In genomic region chr5:81971694-81972495, GRCh38 we compare ENCODE assay signal across 8 cellular contexts. TPM values are rescaled to one million over a fixed set of nuclear protein-coding genes. Genes with fewer than 3 reads are reported as not detected.
DNase-seq lines count a peak whose midpoint lies in the region; ATAC-seq and TF ChIP-seq lines count a peak whose summit lies in the region.

TSS of gene ATG10 (plus strand) at chr5:81972023. CDS start at chr5:81987571, 15,548 bp downstream.

- H3K9me3 Mint-ChIP-seq in CD14-positive monocyte = no peaks in the 10 kb centered on the region

- H3K4me1 Mint-ChIP-seq in CD14-positive monocyte = peaks cover 26% of the 10 kb centered on the region

- intact Hi-C loops in CD14-positive monocyte (cut with micrococcal nuclease) (loop anchor here (2.0 to 10.0 kb wide), 4 partner anchors 117 to 467 kb away; partner anchors contain the start of gene SSBP2 (in 2 of the 2)), lower leg skin (cut with DNase I; ENCODE audit: low total_unique reads) (loop anchor here (10.0 kb wide), 1 partner anchor 117 kb away; no protein-coding TSS in a partner anchor)

- 0% methylated on average over 11 to 37 of the region's 79 CpGs for WGBS in lower leg skin, 2 donors

- peak within 1 kb of the TSS; percentile 72 for H3K4me3 ChIP-seq in lower leg skin (ENCODE audit: low read depth, poor library complexity, severe bottlenecking)

- peak within 1 kb of the TSS; percentile 87 to 94 for H3K4me3 Mint-ChIP-seq in CD14-positive monocyte

- TF ChIP-seq POLR2A in lower leg skin (IDR thresholded peaks at IDR 0.05) = peak in 1 of 2 donors; percentile 90

- ATAC-seq in GM19397 (IDR thresholded peaks at IDR 0.05; ENCODE audit: unreplicated experiment) (peak; percentile 99), HG03565 (IDR thresholded peaks at IDR 0.05; ENCODE audit: unreplicated experiment) (peak; percentile 95)

- peaks cover 0 to 3% (median 2%) of the 10 kb centered on the region in 3 donors for H3K27me3 Mint-ChIP-seq in CD14-positive monocyte (ENCODE audit: low read depth in 3 of 3)

- peak; percentile 83 for DNase-seq in CD14-positive monocyte (ENCODE audit: low spot score)
- DNase-seq in NCI-H748 treated with DMSO at 0.1 percent for 48 hours (lab: John Stamatoyannopoulos, UW) = peak; percentile 75
- peak; percentile 88 to 90 for DNase-seq in activated CD4-positive, alpha-beta T cell treated with anti-CD3 and anti-CD28 coated beads, Interleukin-2, amount 50 U/mL, for 48 hours
- peak; percentile 81 to 95 for DNase-seq in dermis microvascular lymphatic vessel endothelial cell (ENCODE audit: low read depth in 2 of 2)
- DNase-seq in lower leg skin (ENCODE audit: low spot score in 2 of 2) = peak; percentile 81 to 97
- peak; percentile 89 for DNase-seq in stimulated activated CD4-positive, alpha-beta T cell treated with anti-CD3 and anti-CD28 coated beads, Interleukin-4, amount 100 ng/mL, for 4 hours

- H3K27ac Mint-ChIP-seq in CD14-positive monocyte = peak within 1 kb of the TSS; percentile 92 to 97 (median 95)

- H3K36me3 Mint-ChIP-seq in CD14-positive monocyte = peaks cover 0 to 8% of the 10 kb centered on the region in 2 donors

- TF ChIP-seq CTCF in CD14-positive monocyte (IDR thresholded peaks at IDR 0.05) (no peak), lower leg skin (IDR thresholded peaks at IDR 0.05) (no peak)

RNA-seq across cellular contexts. Expression of gene ATG10, which starts in this region (rescaled TPM):
- polyA plus RNA-seq in CD14-positive monocyte = 1 to 10 TPM; 5.6 to 7.9 TPM
- 5.5 and 6.2 TPM in 2 replicates for total RNA-seq in dermis microvascular lymphatic vessel endothelial cell
- total RNA-seq in lower leg skin = 10 to 100 TPM in 1 of 4 donors, 1 to 10 TPM in 3; 4.8 to 13.7 (median 8.4) TPM

Comparison
In these comparisons a context has a peak if more than half of its experiments do, and no peak if none do; other contexts are left out.
1. Peak in every context shown above with its lines: DNase-seq, ATAC-seq and H3K4me3 ChIP-seq.